8 cellular contexts compared by ENCODE assay signal in genomic region chr14:52068741-52069616, GRCh38. TPM values are rescaled to one million over a fixed set of nuclear protein-coding genes. Genes with fewer than 3 reads are reported as not detected.
DNase-seq lines count a peak whose midpoint lies in the region; ATAC-seq and TF ChIP-seq lines count a peak whose summit lies in the region.

A gene with protein sequence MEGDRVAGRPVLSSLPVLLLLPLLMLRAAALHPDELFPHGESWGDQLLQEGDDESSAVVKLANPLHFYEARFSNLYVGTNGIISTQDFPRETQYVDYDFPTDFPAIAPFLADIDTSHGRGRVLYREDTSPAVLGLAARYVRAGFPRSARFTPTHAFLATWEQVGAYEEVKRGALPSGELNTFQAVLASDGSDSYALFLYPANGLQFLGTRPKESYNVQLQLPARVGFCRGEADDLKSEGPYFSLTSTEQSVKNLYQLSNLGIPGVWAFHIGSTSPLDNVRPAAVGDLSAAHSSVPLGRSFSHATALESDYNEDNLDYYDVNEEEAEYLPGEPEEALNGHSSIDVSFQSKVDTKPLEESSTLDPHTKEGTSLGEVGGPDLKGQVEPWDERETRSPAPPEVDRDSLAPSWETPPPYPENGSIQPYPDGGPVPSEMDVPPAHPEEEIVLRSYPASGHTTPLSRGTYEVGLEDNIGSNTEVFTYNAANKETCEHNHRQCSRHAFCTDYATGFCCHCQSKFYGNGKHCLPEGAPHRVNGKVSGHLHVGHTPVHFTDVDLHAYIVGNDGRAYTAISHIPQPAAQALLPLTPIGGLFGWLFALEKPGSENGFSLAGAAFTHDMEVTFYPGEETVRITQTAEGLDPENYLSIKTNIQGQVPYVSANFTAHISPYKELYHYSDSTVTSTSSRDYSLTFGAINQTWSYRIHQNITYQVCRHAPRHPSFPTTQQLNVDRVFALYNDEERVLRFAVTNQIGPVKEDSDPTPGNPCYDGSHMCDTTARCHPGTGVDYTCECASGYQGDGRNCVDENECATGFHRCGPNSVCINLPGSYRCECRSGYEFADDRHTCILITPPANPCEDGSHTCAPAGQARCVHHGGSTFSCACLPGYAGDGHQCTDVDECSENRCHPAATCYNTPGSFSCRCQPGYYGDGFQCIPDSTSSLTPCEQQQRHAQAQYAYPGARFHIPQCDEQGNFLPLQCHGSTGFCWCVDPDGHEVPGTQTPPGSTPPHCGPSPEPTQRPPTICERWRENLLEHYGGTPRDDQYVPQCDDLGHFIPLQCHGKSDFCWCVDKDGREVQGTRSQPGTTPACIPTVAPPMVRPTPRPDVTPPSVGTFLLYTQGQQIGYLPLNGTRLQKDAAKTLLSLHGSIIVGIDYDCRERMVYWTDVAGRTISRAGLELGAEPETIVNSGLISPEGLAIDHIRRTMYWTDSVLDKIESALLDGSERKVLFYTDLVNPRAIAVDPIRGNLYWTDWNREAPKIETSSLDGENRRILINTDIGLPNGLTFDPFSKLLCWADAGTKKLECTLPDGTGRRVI (N-terminal part only) (minus strand): TSS chr14:52069059. CDS start chr14:52068994, 65 bp downstream.

- no peak for TF ChIP-seq CTCF in breast epithelium (IDR thresholded peaks at IDR 0.05)

- no peak for TF ChIP-seq POLR2A in breast epithelium (IDR thresholded peaks at IDR 0.05)

- H3K4me3 Mint-ChIP-seq in T-helper 1 cell treated with Interleukin-12 subunit alpha and Interleukin-12 subunit beta and Interleukin-4 antibody, amounts not matched to agents 30 μg/mL and 1 μg/mL, for 36 hours: peak within 1 kb of the TSS; percentile 52

- peaks cover 11% of the 10 kb centered on the region for H3K4me1 Mint-ChIP-seq in T-helper 1 cell treated with Interleukin-12 subunit alpha and Interleukin-12 subunit beta and Interleukin-4 antibody, amounts not matched to agents 30 μg/mL and 1 μg/mL, for 36 hours (ENCODE audit: low read depth)

- H3K27me3 ChIP-seq in breast epithelium: peaks cover 0 to 15% of the 10 kb centered on the region in 2 donors

- H3K4me3 ChIP-seq in breast epithelium (peak within 1 kb of the TSS; percentile 52 to 87 (median 63)), iPS-18c (ENCODE audit: insufficient read depth, low read depth, low read length) (peak within 1 kb of the TSS; percentile 79)

- DNase-seq in activated CD4-positive, alpha-beta T cell treated with anti-CD3 and anti-CD28 coated beads for 24 hours (ENCODE audit: low read depth in 2 of 2): peak; percentile 20 to 28
- no peak for DNase-seq in activated CD4-positive, alpha-beta T cell treated with anti-CD3 and anti-CD28 coated beads for 1 hour
- DNase-seq in breast epithelium (ENCODE audit: low spot score in 2 of 2) (peak; percentile 45 to 67), sciatic nerve (ENCODE audit: low spot score) (peak; percentile 94), NK-92 (lab: John Stamatoyannopoulos, UW; ENCODE audit: unreplicated experiment) (no peak)

- H3K27ac Mint-ChIP-seq in T-helper 1 cell treated with Interleukin-12 subunit alpha and Interleukin-12 subunit beta and Interleukin-4 antibody, amounts not matched to agents 30 μg/mL and 1 μg/mL, for 36 hours: no peak within 1 kb of the TSS

- peaks cover 1% of the 10 kb centered on the region for H3K9me3 Mint-ChIP-seq in T-helper 1 cell treated with Interleukin-12 subunit alpha and Interleukin-12 subunit beta and Interleukin-4 antibody, amounts not matched to agents 30 μg/mL and 1 μg/mL, for 36 hours

- H3K36me3 Mint-ChIP-seq in T-helper 1 cell treated with Interleukin-12 subunit alpha and Interleukin-12 subunit beta and Interleukin-4 antibody, amounts not matched to agents 30 μg/mL and 1 μg/mL, for 36 hours (ENCODE audit: low read depth): peaks cover 1% of the 10 kb centered on the region

- H3K27me3 Mint-ChIP-seq in T-helper 1 cell treated with Interleukin-12 subunit alpha and Interleukin-12 subunit beta and Interleukin-4 antibody, amounts not matched to agents 30 μg/mL and 1 μg/mL, for 36 hours (ENCODE audit: low read depth): peaks cover 73% of the 10 kb centered on the region

- intact Hi-C loops in breast epithelium (cut with DNase I; ENCODE audit: low total_unique reads) (no loop called here), sciatic nerve (cut with DNase I) (no loop called here)

- H3K9me3 ChIP-seq in breast epithelium (no peaks in the 10 kb centered on the region), iPS-18c (ENCODE audit: control insufficient read depth, insufficient read depth, low read length) (no peaks in the 10 kb centered on the region)

- ATAC-seq in sciatic nerve: peak; percentile 95
- no peak for ATAC-seq in HG02571 (IDR thresholded peaks at IDR 0.05; ENCODE audit: unreplicated experiment)

- no peaks in the 10 kb centered on the region for H3K36me3 ChIP-seq in breast epithelium

- H3K27ac ChIP-seq in breast epithelium: peak within 1 kb of the TSS; percentile 62 to 87

- H3K4me1 ChIP-seq in breast epithelium: no peaks in the 10 kb centered on the region

RNA-seq across cellular contexts. Expression of the gene that starts here (rescaled TPM):
- total RNA-seq in breast epithelium: 10 to 100 TPM; 10.9 to 30.8 (median 14.2) TPM
- total RNA-seq in sciatic nerve: 125 TPM

Comparison
In these comparisons a context has a peak if more than half of its experiments do, and no peak if none do; other contexts are left out.
1. DNase-seq: peak in activated CD4-positive, alpha-beta T cell treated with anti-CD3 and anti-CD28 coated beads for 24 hours (2 of 2), breast epithelium (2 of 2) and sciatic nerve (single experiment); none in activated CD4-positive, alpha-beta T cell treated with anti-CD3 and anti-CD28 coated beads for 1 hour (single experiment) and NK-92 (single experiment).